20 cellular contexts compared by ENCODE assay signal in genomic region chr1:41278076-41278475, GRCh38.
"Had no signal": no experiment of that assay in that cellular context is flagged by ENCODE, and none has a peak within 500 bp of the region (broad histone marks: within the 10 kb centered on the region; RNA-seq: fewer than 3 reads in every experiment).

No MANE protein-coding gene starts in this region.

- H3K4me3 Mint-ChIP-seq: activated B cell treated with CpG ODN at 0.5 μM for 24 hours; activated CD4-positive, alpha-beta memory T cell treated with anti-CD3 and anti-CD28 coated beads for 36 hours; activated CD8-positive, alpha-beta memory T cell treated with anti-CD3 and anti-CD28 coated beads, Interleukin-2, amount 10 ng/mL, durations not matched to agents 7 days and 5 days; activated naive CD8-positive, alpha-beta T cell treated with anti-CD3 and anti-CD28 coated beads for 36 hours; activated T-helper 17 cell treated with anti-CD3 and anti-CD28 coated beads, Interleukin-2, amount 50 U/mL, for 72 hours; mesothelial cell of epicardium; natural killer cell treated with Interleukin-12 subunit alpha and Interleukin-12 subunit beta and Interleukin-15 and Interleukin-18, amount 100 ng/mL, for 72 hours; stimulated activated memory B cell treated with anti-CD40 and anti-IgM and Interleukin-4, amounts not matched to agents 10 μg/mL and 1 μg/mL and 100 μg/mL, for 72 hours had no signal

- H3K27ac ChIP-seq: dorsolateral prefrontal cortex, lower lobe of right lung, sigmoid colon had no signal

- H3K9me3 Mint-ChIP-seq: activated B cell treated with CpG ODN at 0.5 μM for 24 hours; activated CD4-positive, alpha-beta memory T cell treated with anti-CD3 and anti-CD28 coated beads for 36 hours; activated naive CD8-positive, alpha-beta T cell treated with anti-CD3 and anti-CD28 coated beads for 36 hours; activated T-helper 17 cell treated with anti-CD3 and anti-CD28 coated beads, Interleukin-2, amount 50 U/mL, for 72 hours; mesothelial cell of epicardium; natural killer cell treated with Interleukin-12 subunit alpha and Interleukin-12 subunit beta and Interleukin-15 and Interleukin-18, amount 100 ng/mL, for 72 hours; stimulated activated memory B cell treated with anti-CD40 and anti-IgM and Interleukin-4, amounts not matched to agents 10 μg/mL and 1 μg/mL and 100 μg/mL, for 72 hours had no signal

- H3K4me3 ChIP-seq: dorsolateral prefrontal cortex, lower lobe of right lung, sigmoid colon had no signal

- H3K4me1 Mint-ChIP-seq: activated B cell treated with CpG ODN at 0.5 μM for 24 hours; activated CD8-positive, alpha-beta memory T cell treated with anti-CD3 and anti-CD28 coated beads, Interleukin-2, amount 10 ng/mL, durations not matched to agents 7 days and 5 days; activated naive CD8-positive, alpha-beta T cell treated with anti-CD3 and anti-CD28 coated beads for 36 hours; activated T-helper 17 cell treated with anti-CD3 and anti-CD28 coated beads, Interleukin-2, amount 50 U/mL, for 72 hours; stimulated activated memory B cell treated with anti-CD40 and anti-IgM and Interleukin-4, amounts not matched to agents 10 μg/mL and 1 μg/mL and 100 μg/mL, for 72 hours had no signal

- H3K36me3 ChIP-seq: lower lobe of right lung, sigmoid colon had no signal

- H3K9me3 ChIP-seq: lower lobe of right lung, sigmoid colon had no signal

- H3K36me3 Mint-ChIP-seq: activated CD4-positive, alpha-beta memory T cell treated with anti-CD3 and anti-CD28 coated beads for 36 hours; activated CD8-positive, alpha-beta memory T cell treated with anti-CD3 and anti-CD28 coated beads, Interleukin-2, amount 10 ng/mL, durations not matched to agents 7 days and 5 days; activated naive CD8-positive, alpha-beta T cell treated with anti-CD3 and anti-CD28 coated beads for 36 hours; mesothelial cell of epicardium; natural killer cell treated with Interleukin-12 subunit alpha and Interleukin-12 subunit beta and Interleukin-15 and Interleukin-18, amount 100 ng/mL, for 72 hours; stimulated activated memory B cell treated with anti-CD40 and anti-IgM and Interleukin-4, amounts not matched to agents 10 μg/mL and 1 μg/mL and 100 μg/mL, for 72 hours had no signal

- H3K27ac Mint-ChIP-seq: activated B cell treated with CpG ODN at 0.5 μM for 24 hours; activated CD4-positive, alpha-beta memory T cell treated with anti-CD3 and anti-CD28 coated beads for 36 hours; activated CD8-positive, alpha-beta memory T cell treated with anti-CD3 and anti-CD28 coated beads, Interleukin-2, amount 10 ng/mL, durations not matched to agents 7 days and 5 days; activated naive CD8-positive, alpha-beta T cell treated with anti-CD3 and anti-CD28 coated beads for 36 hours; activated T-helper 17 cell treated with anti-CD3 and anti-CD28 coated beads, Interleukin-2, amount 50 U/mL, for 72 hours; mesothelial cell of epicardium; natural killer cell treated with Interleukin-12 subunit alpha and Interleukin-12 subunit beta and Interleukin-15 and Interleukin-18, amount 100 ng/mL, for 72 hours; stimulated activated memory B cell treated with anti-CD40 and anti-IgM and Interleukin-4, amounts not matched to agents 10 μg/mL and 1 μg/mL and 100 μg/mL, for 72 hours had no signal

- ATAC-seq: activated CD8-positive, alpha-beta memory T cell treated with anti-CD3 and anti-CD28 coated beads, Interleukin-2, amount 10 ng/mL, durations not matched to agents 7 days and 5 days; activated T-helper 17 cell treated with anti-CD3 and anti-CD28 coated beads, Interleukin-2, amount 50 U/mL, for 72 hours; lower lobe of right lung; natural killer cell treated with Interleukin-12 subunit alpha and Interleukin-12 subunit beta and Interleukin-15 and Interleukin-18, amount 100 ng/mL, for 72 hours; stimulated activated memory B cell treated with anti-CD40 and anti-IgM and Interleukin-4, amounts not matched to agents 10 μg/mL and 1 μg/mL and 100 μg/mL, for 72 hours had no signal

- DNase-seq: activated B cell treated with CpG ODN at 0.5 μM for 24 hours; activated CD4-positive, alpha-beta memory T cell treated with anti-CD3 and anti-CD28 coated beads for 36 hours; activated CD4-positive, alpha-beta T cell treated with anti-CD3 and anti-CD28 coated beads for 4 hours; activated CD8-positive, alpha-beta memory T cell treated with anti-CD3 and anti-CD28 coated beads, Interleukin-2, amount 10 ng/mL, durations not matched to agents 7 days and 5 days; activated naive CD4-positive, alpha-beta T cell; activated naive CD8-positive, alpha-beta T cell treated with anti-CD3 and anti-CD28 coated beads for 36 hours; activated T-cell treated with anti-CD3 and anti-CD28 coated beads, Interleukin-2, amount 50 U/mL, for 1 hour; amniotic stem cell; foreskin fibroblast; glutamatergic neuron; hippocampal formation; left colon; lower lobe of right lung; sigmoid colon; stimulated activated CD4-positive, alpha-beta T cell treated with anti-CD3 and anti-CD28 coated beads, Interleukin-4, amount 100 ng/mL, for 4 hours had no signal
